ENCODE assay signal across 9 cellular contexts in genomic region chr22:42755553-42755952, GRCh38. TPM values are rescaled to one million over a fixed set of nuclear protein-coding genes. Genes with fewer than 3 reads are reported as not detected.
DNase-seq lines count a peak whose midpoint lies in the region; ATAC-seq, FAIRE-seq and TF ChIP-seq lines count a peak whose summit lies in the region.
"Not testable (repeated sequence)": the region's sequence is repeated elsewhere in the genome, so short reads cannot be mapped to it uniquely, and the experiment has no call there.
"Had no signal": no experiment of that assay in that cellular context is flagged by ENCODE, and none has a peak within 500 bp of the region (broad histone marks: within the 10 kb centered on the region; RNA-seq: fewer than 3 reads in every experiment).

No MANE protein-coding gene starts in this region.

- ATAC-seq in Panc1, result 0 out of 2 replicates have a peak, but pooled peaks have one; percentile 54
- peak; percentile 57 to 59 for ATAC-seq in lower lobe of right lung

- H3K36me3 Mint-ChIP-seq in HFFc6 (ENCODE audit: low read depth), result not testable (repeated sequence)

- H3K4me1 Mint-ChIP-seq in HFFc6 (ENCODE audit: low read depth), result peaks cover 38% of the 10 kb centered on the region

- peak overlapping the region; percentile 70; the same call in 1 of the 2 replicates for H3K27ac Mint-ChIP-seq in HFFc6

- H3K9ac ChIP-seq in adipocyte (ENCODE audit: low read length), result not testable (repeated sequence)

- H3K36me3 ChIP-seq in Panc1 (ENCODE audit: control insufficient read depth, insufficient read depth, low read length); adipocyte (ENCODE audit: control insufficient read depth, insufficient read depth, low read length, severe bottlenecking); lower lobe of right lung: not testable (repeated sequence)

- H3K9me3 Mint-ChIP-seq in HFFc6, result not testable (repeated sequence)

- intact Hi-C loops in Panc1 (cut with micrococcal nuclease; ENCODE audit: unreplicated experiment); lower lobe of right lung (cut with DNase I): not testable (repeated sequence)

- H3K4me3 ChIP-seq in Panc1 (ENCODE audit: low read depth in 2 of 2, low read length in 2 of 2); adipocyte (ENCODE audit: low read length); fibroblast of pulmonary artery (replicated peaks; ENCODE audit: low read depth, low read length); lower lobe of right lung: not testable (repeated sequence)

- not testable (repeated sequence) for BruUV-seq in Panc1 (replicated peaks; lab: Mats Ljungman, UMichigan)

- H3K27me3 ChIP-seq in Panc1 (ENCODE audit: control insufficient read depth, insufficient read depth, low read length); adipocyte (replicated peaks; ENCODE audit: control insufficient read depth, insufficient read depth, low read length); lower lobe of right lung (ENCODE audit: low read depth): not testable (repeated sequence)

- H3K27ac ChIP-seq in Panc1 (ENCODE audit: low read length), result not testable (repeated sequence)
- H3K27ac ChIP-seq in lower lobe of right lung, result peak overlapping the region; percentile 18

- DNase-seq in Caki2 (ENCODE audit: low read depth), result peak; percentile 30
- DNase-seq in HFFc6, result peak; percentile 76
- not testable (repeated sequence) for DNase-seq in Panc1 (ENCODE audit: low read depth, low spot score); lower lobe of right lung
- DNase-seq in adipocyte (ENCODE audit: low read depth), result peak; percentile 60
- DNase-seq in dermis blood vessel endothelial cell, result peak; percentile 78
- peak; percentile 91 for DNase-seq in fibroblast of pulmonary artery (ENCODE audit: low read depth)
- peak; percentile 59 for DNase-seq in urothelium cell line (ENCODE audit: low spot score)

- POLR2A ChIA-PET in Panc1 (lab: Charles Lee), result interaction anchor here (0.7 kb wide), 1 partner anchor 132 kb away, joined by 5 read pairs; no protein-coding TSS in a partner anchor

- H3K4me3 Mint-ChIP-seq in HFFc6, result not testable (repeated sequence)

- in situ Hi-C loops in Caki2 (cut with HindIII; ENCODE audit: low pct_unique_long_range_greater_than_20kb, low sequenced_read_pairs); Panc1 (cut with HindIII; ENCODE audit: low pct_unique_long_range_greater_than_20kb, low sequenced_read_pairs): not testable (repeated sequence)

- not testable (repeated sequence) for TF ChIP-seq CTCF in HFFc6 (IDR thresholded peaks at IDR 0.05); Panc1 (IDR thresholded peaks at IDR 0.05); fibroblast of pulmonary artery (IDR thresholded peaks at IDR 0.05; ENCODE audit: low read length, missing control alignments); lower lobe of right lung (IDR thresholded peaks at IDR 0.05)

- CTCF ChIA-PET in Panc1 (lab: Charles Lee), result not testable (repeated sequence)

- H3K4me1 ChIP-seq in Panc1 (ENCODE audit: control insufficient read depth, insufficient read depth, low read length), result not testable (repeated sequence)
- H3K4me1 ChIP-seq in adipocyte (ENCODE audit: control insufficient read depth, insufficient read depth, low read length), result peaks cover 34% of the 10 kb centered on the region
- peaks cover 31% of the 10 kb centered on the region for H3K4me1 ChIP-seq in lower lobe of right lung

- not testable (repeated sequence) for FAIRE-seq in urothelium cell line (lab: Jason Lieb, UNC)

- H3K27me3 Mint-ChIP-seq in HFFc6 (ENCODE audit: insufficient read depth), result not testable (repeated sequence)

- not testable (repeated sequence) for H3K9me3 ChIP-seq in Panc1 (ENCODE audit: control insufficient read depth, insufficient read depth, low read depth, low read length); adipocyte (ENCODE audit: control insufficient read depth, low read length); lower lobe of right lung

RNA-seq across cellular contexts. Expression of gene A4GALT, which starts 34.9 kb away (rescaled TPM):
- 5.6 and 8.3 TPM in 2 replicates for total RNA-seq in Caki2 (2014; rRNA removed; shearing (Covaris generic); ENCODE audit: low replicate concordance)
- total RNA-seq in HFFc6 (2021; fragmentation: NEBNext Ultra II Directional; extraction: Animal tissue kit (Norgen Biotek cat#: 25700)), result 10 to 100 TPM; 12.2 to 14.3 (median 13.1) TPM
- 6.9 TPM for total RNA-seq in Panc1 (2021; ENCODE audit: unreplicated experiment)
- polyA plus RNA-seq in Panc1 (2012; ENCODE audit: insufficient read length), result 9.5 TPM
- 52.5 and 60.2 TPM in 2 replicates for total RNA-seq in dermis blood vessel endothelial cell
- 19.4 TPM for total RNA-seq in lower lobe of right lung
- total RNA-seq: naive thymus-derived CD4-positive, alpha-beta T cell had no signal
- polyA plus RNA-seq: naive thymus-derived CD4-positive, alpha-beta T cell had no signal
